In genomic region chr10:130621231-130621775, GRCh38 we compare ENCODE assay signal across 22 cellular contexts.
DNase-seq lines count a peak whose midpoint lies in the region; ATAC-seq and TF ChIP-seq lines count a peak whose summit lies in the region.
"Had no signal": no experiment of that assay in that cellular context is flagged by ENCODE, and none has a peak within 500 bp of the region (broad histone marks: within the 10 kb centered on the region; RNA-seq: fewer than 3 reads in every experiment).

No MANE protein-coding gene starts in this region.

- H3K27ac ChIP-seq in SK-N-SH (ENCODE audit: low read depth in 2 of 2, low read length in 1 of 2), result peak overlapping the region in 1 of 2 experiments; percentile 22; a peak in 2 of 4 replicates
- no peak overlapping the region for H3K27ac ChIP-seq in H9 (ENCODE audit: insufficient read length, low read depth, low read length)
- no peak overlapping the region for H3K27ac ChIP-seq in osteoblast (ENCODE audit: low read depth, low read length)
- no peak overlapping the region for H3K27ac ChIP-seq in esophagus muscularis mucosa (replicated peaks in 1 of 4)
- H3K27ac ChIP-seq: 22Rv1, A549 had no signal

- H2BK5ac ChIP-seq in H9 (ENCODE audit: insufficient read length, low read length), result no peak overlapping the region

- no peaks in the 10 kb centered on the region for H3K79me1 ChIP-seq in H9 (ENCODE audit: insufficient read depth, low read depth, low read length, poor library complexity, severe bottlenecking)

- H3K4me1 ChIP-seq in SK-N-SH (ENCODE audit: control insufficient read depth in 1 of 2, insufficient read depth in 2 of 2, low read depth in 1 of 2, low read length in 1 of 2) (peaks cover 0 to 9% of the 10 kb centered on the region in 2 experiments; a peak in 1 of 4 replicates), H9 (ENCODE audit: insufficient read depth, low read length) (peaks cover 2% of the 10 kb centered on the region; the same call in 1 of the 2 replicates), osteoblast (ENCODE audit: insufficient read depth, low read length) (no peaks in the 10 kb centered on the region), esophagus muscularis mucosa (no peaks in the 10 kb centered on the region)
- H3K4me1 ChIP-seq: A549 had no signal

- no peak overlapping the region for H3K9ac ChIP-seq in SK-N-SH
- H3K9ac ChIP-seq in H9 (ENCODE audit: extremely low read depth, insufficient read length, low read length), result no peak overlapping the region

- peaks cover 0 to 2% (median 0%) of the 10 kb centered on the region in 3 experiments; a peak in 1 of 7 replicates for H3K36me3 Mint-ChIP-seq in H9 (ENCODE audit: insufficient read depth in 1 of 3, low read depth in 3 of 3)
- H3K36me3 Mint-ChIP-seq in activated CD8-positive, alpha-beta T cell treated with anti-CD3 and anti-CD28 coated beads for 36 hours (ENCODE audit: low read depth), result no peaks in the 10 kb centered on the region
- H3K36me3 Mint-ChIP-seq: CD4-positive, CD25-positive, alpha-beta regulatory T cell; CD8-positive, alpha-beta memory T cell; IgD-negative memory B cell had no signal

- DNase-seq in SK-N-SH (peak; percentile 55), H9 (no peak), choroid plexus epithelial cell (ENCODE audit: low read depth) (peak; percentile 19), osteoblast (ENCODE audit: insufficient read length, low spot score, missing footprints) (peak; percentile 49), esophagus muscularis mucosa (ENCODE audit: extremely low spot score) (no peak), NCI-H748 treated with DMSO at 0.1 percent for 48 hours (lab: John Stamatoyannopoulos, UW) (no peak)
- DNase-seq in activated CD8-positive, alpha-beta T cell treated with anti-CD3 and anti-CD28 coated beads for 36 hours, result no peak
- DNase-seq: AML-193; CD4-positive, CD25-positive, alpha-beta regulatory T cell; CD8-positive, alpha-beta memory T cell; COR-L47; DMS 273 treated with DMSO at 0.1 percent for 48 hours; DMS53; DND-41; EL; HFFc6 had no signal

- H2AFZ ChIP-seq in SK-N-SH (ENCODE audit: low read depth) (no peak overlapping the region), H9 (ENCODE audit: low read length) (no peak overlapping the region), osteoblast (ENCODE audit: low read length) (no peak overlapping the region)

- no peak overlapping the region for H3K4me3 Mint-ChIP-seq in H9
- no peak overlapping the region for H3K4me3 Mint-ChIP-seq in activated CD8-positive, alpha-beta T cell treated with anti-CD3 and anti-CD28 coated beads for 36 hours
- H3K4me3 Mint-ChIP-seq: CD4-positive, CD25-positive, alpha-beta regulatory T cell; CD8-positive, alpha-beta memory T cell; HFFc6; IgD-negative memory B cell had no signal

- CTCF ChIA-PET in SK-N-SH (lab: Yijun Ruan, JAX), result interaction anchor here (0.6 kb wide), 1 partner anchor 16 kb away, joined by 3 read pairs; no protein-coding TSS in a partner anchor
- CTCF ChIA-PET in activated CD8-positive, alpha-beta T cell treated with anti-CD3 and anti-CD28 coated beads for 36 hours (lab: Charles Lee), result no interaction called here

- H3K4me1 Mint-ChIP-seq in H9, result peaks cover 23 to 25% of the 10 kb centered on the region in 2 experiments
- H3K4me1 Mint-ChIP-seq in activated CD8-positive, alpha-beta T cell treated with anti-CD3 and anti-CD28 coated beads for 36 hours (ENCODE audit: low read depth), result no peaks in the 10 kb centered on the region
- H3K4me1 Mint-ChIP-seq: CD4-positive, CD25-positive, alpha-beta regulatory T cell; CD8-positive, alpha-beta memory T cell; IgD-negative memory B cell had no signal

- intact Hi-C loops in esophagus muscularis mucosa (cut with DNase I), result no loop called here
- intact Hi-C loops in activated CD8-positive, alpha-beta T cell treated with anti-CD3 and anti-CD28 coated beads for 36 hours (cut with micrococcal nuclease), result no loop called here

- no peaks in the 10 kb centered on the region for H3K79me2 ChIP-seq in SK-N-SH (ENCODE audit: insufficient read depth)
- H3K79me2 ChIP-seq in H9 (ENCODE audit: insufficient read depth, low read length), result no peaks in the 10 kb centered on the region
- no peaks in the 10 kb centered on the region for H3K79me2 ChIP-seq in osteoblast (ENCODE audit: insufficient read depth, low read length)

- H4K91ac ChIP-seq in H9 (ENCODE audit: insufficient read length, low read depth, low read length), result no peak overlapping the region

- H3K14ac ChIP-seq in H9 (ENCODE audit: insufficient read depth, low read length), result no peak overlapping the region

- H3K4me2 ChIP-seq in SK-N-SH, result no peak overlapping the region
- no peak overlapping the region for H3K4me2 ChIP-seq in H9 (ENCODE audit: insufficient read depth, insufficient read length, low read length)
- no peak overlapping the region for H3K4me2 ChIP-seq in osteoblast (ENCODE audit: insufficient read depth, low read length)
- H3K4me2 ChIP-seq: A549 had no signal

- no peak for TF ChIP-seq CTCF in SK-N-SH (IDR thresholded peaks at IDR 0.05)
- no peak for TF ChIP-seq CTCF in H9 (conservative IDR thresholded peaks at IDR 0.05)
- no peak for TF ChIP-seq CTCF in choroid plexus epithelial cell (conservative IDR thresholded peaks at IDR 0.05; ENCODE audit: low read depth, low read length)
- no peak for TF ChIP-seq CTCF in osteoblast (IDR thresholded peaks at IDR 0.05; ENCODE audit: extremely low read depth, low read depth, low read length)
- no peak for TF ChIP-seq CTCF in esophagus muscularis mucosa (IDR thresholded peaks at IDR 0.05)
- TF ChIP-seq CTCF in activated CD8-positive, alpha-beta T cell treated with anti-CD3 and anti-CD28 coated beads for 36 hours (IDR thresholded peaks at IDR 0.05), result no peak

- H3K36me3 ChIP-seq in SK-N-SH (replicated peaks in 1 of 2; ENCODE audit: control insufficient read depth in 1 of 2, insufficient read depth in 2 of 2, low read length in 1 of 2) (no peaks in the 10 kb centered on the region), osteoblast (ENCODE audit: insufficient read depth, low read length) (no peaks in the 10 kb centered on the region), esophagus muscularis mucosa (no peaks in the 10 kb centered on the region)

- TF ChIP-seq RAD21 in SK-N-SH (IDR thresholded peaks at IDR 0.05; ENCODE audit: low read length), result no peak

- H2BK20ac ChIP-seq in H9 (ENCODE audit: low read depth, low read length, poor library complexity, severe bottlenecking), result no peak overlapping the region

- H3T11ph ChIP-seq in H9 (ENCODE audit: low read length), result no peak overlapping the region

- H3K27ac Mint-ChIP-seq in H9, result peak overlapping the region in 2 of 3 experiments; percentile 10 to 41; a peak in 1 of 7 replicates
- no peak overlapping the region for H3K27ac Mint-ChIP-seq in activated CD8-positive, alpha-beta T cell treated with anti-CD3 and anti-CD28 coated beads for 36 hours
- H3K27ac Mint-ChIP-seq: CD8-positive, alpha-beta memory T cell; HFFc6; IgD-negative memory B cell had no signal

- H4K8ac ChIP-seq in H9 (replicated peaks; ENCODE audit: insufficient read length, low read depth, low read length), result no peak overlapping the region

- 19% methylated on average over 8 of the region's 8 CpGs for WGBS in SK-N-SH (ENCODE audit: low lambda C conversion rate)
- no CpG with 5 or more reads among the region's 8 CpGs for WGBS in H9 (ENCODE audit: extremely low coverage, insufficient read length, low lambda C conversion rate)
- WGBS in esophagus muscularis mucosa, result 47% methylated on average over 6 of the region's 8 CpGs

- H2BK12ac ChIP-seq in H9 (ENCODE audit: insufficient read length, low read depth, low read length), result no peak overlapping the region

- no peak for ATAC-seq in SK-N-SH treated with all-trans-retinoic acid at 6 μM for 48 hours
- ATAC-seq in activated CD8-positive, alpha-beta T cell treated with anti-CD3 and anti-CD28 coated beads for 36 hours, result no peak
- ATAC-seq: A549, HCT116, HepG2 had no signal

- H3K27me3 Mint-ChIP-seq in H9 (ENCODE audit: low read depth), result no peaks in the 10 kb centered on the region; the same call in 1 of the 2 replicates
- H3K27me3 Mint-ChIP-seq in activated CD8-positive, alpha-beta T cell treated with anti-CD3 and anti-CD28 coated beads for 36 hours, result no peaks in the 10 kb centered on the region
- H3K27me3 Mint-ChIP-seq: CD4-positive, CD25-positive, alpha-beta regulatory T cell had no signal

- H3K18ac ChIP-seq in H9 (ENCODE audit: insufficient read length, low read depth, low read length), result no peak overlapping the region

- H3K4ac ChIP-seq in H9 (ENCODE audit: low read depth, low read length), result no peak overlapping the region

- H3K4me3 ChIP-seq in SK-N-SH (ENCODE audit: low read depth in 2 of 2, low read length in 1 of 2) (no peak overlapping the region), choroid plexus epithelial cell (ENCODE audit: low read depth, low read length) (no peak overlapping the region), osteoblast (ENCODE audit: insufficient read depth, low read length) (no peak overlapping the region), esophagus muscularis mucosa (no peak overlapping the region)
- H3K4me3 ChIP-seq: A549 had no signal

- no peak overlapping the region for H2BK15ac ChIP-seq in H9 (ENCODE audit: low read depth, low read length)

- H2BK120ac ChIP-seq in H9 (ENCODE audit: low read depth, low read length, poor library complexity, severe bottlenecking), result no peak overlapping the region

- no peaks in the 10 kb centered on the region for H3K23me2 ChIP-seq in H9 (ENCODE audit: insufficient read length, low read depth, low read length, poor library complexity, severe bottlenecking)

- H3K27me3 ChIP-seq in SK-N-SH (ENCODE audit: insufficient read depth), result no peaks in the 10 kb centered on the region
- no peaks in the 10 kb centered on the region for H3K27me3 ChIP-seq in H9 (ENCODE audit: insufficient read depth, low read length)
- no peaks in the 10 kb centered on the region for H3K27me3 ChIP-seq in osteoblast (ENCODE audit: insufficient read depth, low read length)
- H3K27me3 ChIP-seq in esophagus muscularis mucosa, result peaks cover 0 to 42% (median 1%) of the 10 kb centered on the region in 4 donors

- no peak overlapping the region for H4K5ac ChIP-seq in H9 (ENCODE audit: insufficient read length, low read depth, low read length)

- no peak overlapping the region for H3K56ac ChIP-seq in H9 (ENCODE audit: insufficient read length, low read depth, low read length)

- H3K9me3 ChIP-seq in SK-N-SH (no peaks in the 10 kb centered on the region; the same call in none of the 2 replicates), H9 (ENCODE audit: control insufficient read depth, low read depth, low read length) (no peaks in the 10 kb centered on the region), osteoblast (ENCODE audit: low read depth, low read length) (peaks cover 2% of the 10 kb centered on the region), esophagus muscularis mucosa (peaks cover 0 to 5% (median 0%) of the 10 kb centered on the region in 4 donors)
- H3K9me3 ChIP-seq: A549 had no signal

- H3K23ac ChIP-seq in H9 (ENCODE audit: insufficient read length, low read depth, low read length), result no peak overlapping the region

- no peak overlapping the region for H2AK5ac ChIP-seq in H9 (ENCODE audit: insufficient read length, low read length)

- no peak for TF ChIP-seq POLR2A in esophagus muscularis mucosa (IDR thresholded peaks at IDR 0.05; ENCODE audit: low read depth)

- POLR2A ChIA-PET in SK-N-SH (lab: Yijun Ruan, JAX), result no interaction called here
- POLR2A ChIA-PET in activated CD8-positive, alpha-beta T cell treated with anti-CD3 and anti-CD28 coated beads for 36 hours (lab: Charles Lee), result no interaction called here

- H3F3A ChIP-seq in SK-N-SH (replicated peaks; ENCODE audit: insufficient read depth), result no peaks in the 10 kb centered on the region

- no peaks in the 10 kb centered on the region for H4K20me1 ChIP-seq in SK-N-SH (ENCODE audit: insufficient read depth)
- H4K20me1 ChIP-seq in H9 (ENCODE audit: control insufficient read depth, insufficient read depth, insufficient read length), result no peaks in the 10 kb centered on the region
- no peaks in the 10 kb centered on the region for H4K20me1 ChIP-seq in osteoblast (ENCODE audit: insufficient read depth, low read length)

- TF ChIP-seq EP300 in SK-N-SH (IDR thresholded peaks at IDR 0.05; ENCODE audit: borderline replicate concordance in 1 of 2, low read depth in 1 of 2, low read length in 1 of 2), result peak in 1 of 2 experiments; percentile 43; a peak in 1 of 4 replicates
- TF ChIP-seq EP300 in esophagus muscularis mucosa (IDR thresholded peaks at IDR 0.05), result no peak

- H3K9me3 Mint-ChIP-seq in H9, result no peaks in the 10 kb centered on the region; a peak in 1 of 5 replicates
- no peaks in the 10 kb centered on the region for H3K9me3 Mint-ChIP-seq in activated CD8-positive, alpha-beta T cell treated with anti-CD3 and anti-CD28 coated beads for 36 hours

- no peaks in the 10 kb centered on the region for H3K9me2 ChIP-seq in SK-N-SH

Comparison
In these comparisons a context has a peak if more than half of its experiments do, and no peak if none do; other contexts are left out.
1. DNase-seq: peak in SK-N-SH (single experiment), choroid plexus epithelial cell (single experiment) and osteoblast (single experiment); none in H9 (single experiment), esophagus muscularis mucosa (single experiment), NCI-H748 treated with DMSO at 0.1 percent for 48 hours (single experiment) and activated CD8-positive, alpha-beta T cell treated with anti-CD3 and anti-CD28 coated beads for 36 hours (single experiment).